In genomic region chr5:51226420-51226735, GRCh38 we compare ENCODE assay signal across 1 cellular context.
TF ChIP-seq lines count a peak whose summit lies in the region.

No MANE protein-coding gene starts in this region.

TF ChIP-seq in HCT116, 20 proteins besides CTCF, POLR2A, EP300 and RAD21 (continued from another document):
- TF ChIP-seq REST (IDR thresholded peaks at IDR 0.05; ENCODE audit: low read depth) (no peak), SIN3A (IDR thresholded peaks at IDR 0.05; ENCODE audit: low read depth) (no peak), EGR1 (IDR thresholded peaks at IDR 0.05; ENCODE audit: low read depth) (no peak)
TF ChIP-seq in HCT116: peak in this region for 3.
